ENCODE assay signal across 33 cellular contexts in genomic region chr3:15886521-15886920, GRCh38.
"Had no signal": no experiment of that assay in that cellular context is flagged by ENCODE, and none has a peak within 500 bp of the region (broad histone marks: within the 10 kb centered on the region; RNA-seq: fewer than 3 reads in every experiment).

No MANE protein-coding gene starts in this region.

- DNase-seq: activated effector memory CD4-positive, alpha-beta T cell treated with anti-CD3 and anti-CD28 coated beads, Interleukin-2, amount 50 U/mL, for 16 hours; activated effector memory CD4-positive, alpha-beta T cell treated with Interleukin-2 at 50 U/mL for 16 hours; activated gamma-delta T cell; activated gamma-delta T cell treated with Interleukin-2 at 50 U/mL for 16 hours; activated naive CD4-positive, alpha-beta T cell; activated naive CD4-positive, alpha-beta T cell treated with anti-CD3 and anti-CD28 coated beads for 36 hours; activated naive CD4-positive, alpha-beta T cell treated with anti-CD3 and anti-CD28 coated beads, Interleukin-2, amount 10 ng/mL, durations not matched to agents 7 days and 5 days; activated naive CD4-positive, alpha-beta T cell treated with anti-CD3 and anti-CD28 coated beads, Interleukin-2, amount 50 U/mL, for 16 hours; activated naive CD4-positive, alpha-beta T cell treated with Interleukin-2 at 50 U/mL for 16 hours; activated naive CD8-positive, alpha-beta T cell treated with anti-CD3 and anti-CD28 coated beads for 36 hours; activated naive CD8-positive, alpha-beta T cell treated with anti-CD3 and anti-CD28 coated beads, Interleukin-2, amount 10 ng/mL, durations not matched to agents 7 days and 5 days; activated naive CD8-positive, alpha-beta T cell treated with anti-CD3 and anti-CD28 coated beads, Interleukin-2, amount 50 U/mL, for 24 hours; activated T-cell treated with anti-CD3 and anti-CD28 coated beads, Interleukin-2, amount 50 U/mL, for 24 hours; activated T-cell treated with anti-CD3 and anti-CD28 coated beads, Interleukin-2, amount 50 U/mL, for 4 hours; activated T-cell treated with anti-CD3 and anti-CD28 coated beads, Interleukin-2, amount 50 U/mL, for 48 hours; activated T-cell treated with anti-CD3 and anti-CD28 coated beads, Interleukin-2, amount 50 U/mL, for 72 hours; adrenal gland; amniotic stem cell; amygdala; anterior cingulate cortex; aorta; body of pancreas; brain microvascular endothelial cell; caudate nucleus; central memory CD4-positive, alpha-beta T cell; cerebellar nuclear complex had no signal

- H3K9me3 ChIP-seq: adrenal gland, ascending aorta, body of pancreas, breast epithelium had no signal

- H3K4me1 ChIP-seq: adrenal gland, ascending aorta, body of pancreas, breast epithelium had no signal

- ATAC-seq: activated naive CD4-positive, alpha-beta T cell treated with anti-CD3 and anti-CD28 coated beads, Interleukin-2, amount 50 U/mL, for 72 hours; activated naive CD8-positive, alpha-beta T cell treated with anti-CD3 and anti-CD28 coated beads, Interleukin-2, amount 50 U/mL, for 24 hours; activated T-cell treated with anti-CD3 and anti-CD28 coated beads, Interleukin-2, amount 50 U/mL, for 4 hours; activated T-cell treated with anti-CD3 and anti-CD28 coated beads, Interleukin-2, amount 50 U/mL, for 72 hours; activated T-helper 17 cell treated with anti-CD3 and anti-CD28 coated beads, Interleukin-2, amount 50 U/mL, for 72 hours; body of pancreas had no signal

- H3K27me3 ChIP-seq: adrenal gland, ascending aorta, body of pancreas, brain microvascular endothelial cell, breast epithelium, cardiac muscle cell had no signal

- FAIRE-seq: astrocyte, bronchial epithelial cell had no signal

- H3K27ac ChIP-seq: adrenal gland, ascending aorta, body of pancreas, brain microvascular endothelial cell, breast epithelium, cardiac muscle cell had no signal

- H3K4me3 ChIP-seq: adrenal gland, ascending aorta, body of pancreas, breast epithelium, cardiac muscle cell had no signal

- H3K36me3 ChIP-seq: adrenal gland, ascending aorta, brain microvascular endothelial cell, breast epithelium, cardiac muscle cell had no signal
